In the genomic region with DNA sequence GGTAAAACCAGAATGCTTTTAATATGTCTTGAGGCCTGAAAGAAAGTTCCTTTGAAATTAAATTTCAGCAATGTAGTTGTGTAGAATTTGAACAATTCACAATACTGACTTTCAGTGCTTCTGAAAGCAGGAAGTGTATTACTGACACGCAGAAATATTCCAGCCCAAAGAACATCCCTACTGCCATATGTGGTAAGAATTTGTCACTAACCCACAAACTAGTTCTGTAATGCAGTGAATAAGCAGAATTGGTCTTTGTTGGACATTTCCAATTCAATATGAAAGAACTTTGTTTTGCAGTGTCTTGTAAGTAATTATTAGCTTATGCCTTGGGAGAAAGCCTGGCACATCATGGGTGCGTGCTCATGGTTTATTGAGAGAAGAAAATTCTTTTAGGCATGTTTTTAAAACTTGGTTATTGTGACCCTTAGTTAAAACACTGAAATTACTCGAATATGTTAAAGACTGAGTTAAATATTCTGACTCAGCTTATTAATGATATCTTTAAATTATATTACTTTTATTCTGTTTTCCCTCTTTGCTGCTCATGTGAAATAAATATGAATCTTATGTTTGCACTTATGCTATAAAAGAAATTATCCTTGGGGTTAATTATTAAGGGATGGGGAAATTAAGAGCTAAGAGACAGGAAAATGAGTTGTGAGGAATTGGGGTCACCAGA, we compare ENCODE assay signal across 10 cellular contexts. TPM values are rescaled to one million over a fixed set of nuclear protein-coding genes. Genes with fewer than 3 reads are reported as not detected.
DNase-seq lines count a peak whose midpoint lies in the region; ATAC-seq and TF ChIP-seq lines count a peak whose summit lies in the region.
"Had no signal": no experiment of that assay in that cellular context is flagged by ENCODE, and none has a peak within 500 bp of the region (broad histone marks: within the 10 kb centered on the region; RNA-seq: fewer than 3 reads in every experiment).

No MANE protein-coding gene starts in this region.

- H3K4me3 ChIP-seq in heart left ventricle (no peak overlapping the region), SJSA1 (no peak overlapping the region), right cardiac atrium (ENCODE audit: low read length) (no peak overlapping the region), upper lobe of right lung (no peak overlapping the region)

- TF ChIP-seq CTCF in heart left ventricle (IDR thresholded peaks at IDR 0.05) (no peak), upper lobe of right lung (IDR thresholded peaks at IDR 0.05) (no peak)

- DNase-seq in heart left ventricle (no peak), cardiac septum (ENCODE audit: low spot score) (no peak), SJSA1 (ENCODE audit: low read depth in 1 of 2, low spot score in 2 of 2) (peak in 1 of 2 experiments; percentile 59), right cardiac atrium (no peak), upper lobe of right lung (no peak), KG1 (lab: John Stamatoyannopoulos, UW) (no peak)
- DNase-seq: C1 segment of cervical spinal cord, glutamatergic neuron had no signal

- H3K36me3 ChIP-seq in heart left ventricle (peaks cover 0 to 52% (median 39%) of the 10 kb centered on the region in 9 donors), SJSA1 (peaks cover 38% of the 10 kb centered on the region), upper lobe of right lung (peaks cover 46% of the 10 kb centered on the region)

- no peak for TF ChIP-seq POLR2A in heart left ventricle (IDR thresholded peaks at IDR 0.05)

- WGBS in heart left ventricle, 4 donors: 72 to 78% (median 76%) methylated on average over 3 of the region's 3 CpGs
- WGBS in right cardiac atrium: 74% methylated on average over 3 of the region's 3 CpGs

- no peaks in the 10 kb centered on the region for H3K9me3 ChIP-seq in heart left ventricle
- H3K9me3 ChIP-seq in SJSA1 (replicated peaks): no peaks in the 10 kb centered on the region
- no peaks in the 10 kb centered on the region for H3K9me3 ChIP-seq in right cardiac atrium (ENCODE audit: control insufficient read depth, low read length)
- H3K9me3 ChIP-seq in upper lobe of right lung: no peaks in the 10 kb centered on the region

- H3K27me3 ChIP-seq in heart left ventricle: no peaks in the 10 kb centered on the region
- H3K27me3 ChIP-seq in SJSA1 (replicated peaks): no peaks in the 10 kb centered on the region
- H3K27me3 ChIP-seq in right cardiac atrium (ENCODE audit: control insufficient read depth, insufficient read depth): no peaks in the 10 kb centered on the region
- H3K27me3 ChIP-seq in upper lobe of right lung: no peaks in the 10 kb centered on the region

- intact Hi-C loops in heart left ventricle (cut with DNase I) (loop anchor here in 1 of 10 donors (5.0 kb wide), 1 partner anchor 33 kb away; a partner anchor contains a TSS), cardiac septum (cut with DNase I) (no loop called here), right cardiac atrium (cut with DNase I) (no loop called here), upper lobe of right lung (cut with DNase I) (no loop called here)

- ATAC-seq in heart left ventricle: peak in 3 of 4 donors; percentile 53 to 73 (median 68)
- peak; percentile 45 to 60 for ATAC-seq in right cardiac atrium
- peak; percentile 80 for ATAC-seq in upper lobe of right lung
- no peak for ATAC-seq in HG02870 (IDR thresholded peaks at IDR 0.05; ENCODE audit: unreplicated experiment)
- ATAC-seq in GM19452 (IDR thresholded peaks at IDR 0.05; ENCODE audit: unreplicated experiment): no peak

- H3K4me1 ChIP-seq in heart left ventricle (peaks cover 0 to 57% (median 15%) of the 10 kb centered on the region in 12 donors), SJSA1 (replicated peaks) (peaks cover 16% of the 10 kb centered on the region), right cardiac atrium (ENCODE audit: control insufficient read depth, insufficient read depth, low read length) (peaks cover 6% of the 10 kb centered on the region), upper lobe of right lung (peaks cover 40% of the 10 kb centered on the region)

- H3K27ac ChIP-seq in heart left ventricle (peak overlapping the region in 1 of 12 donors; percentile 76), SJSA1 (peak overlapping the region; percentile 69), right cardiac atrium (ENCODE audit: low read length) (no peak overlapping the region), upper lobe of right lung (no peak overlapping the region)

RNA-seq across cellular contexts. Expression of a gene that starts 33.4 kb away (rescaled TPM):
- total RNA-seq in heart left ventricle (10 to 100 TPM; 36.5 to 83.9 (median 42.0) TPM), cardiac septum (41.6 TPM), right cardiac atrium (10 to 100 TPM; 39.2 to 55.5 (median 50.0) TPM), upper lobe of right lung (149 TPM)
- polyA plus RNA-seq in heart left ventricle (10 to 100 TPM; 33.9 to 35.1 TPM), right cardiac atrium (32.5 TPM)
- total RNA-seq in SJSA1 (2014; rRNA removed; shearing (Covaris generic)): 24.7 and 34.8 TPM in 2 replicates

Comparison
In these comparisons a context has a peak if more than half of its experiments do, and no peak if none do; other contexts are left out.
1. ATAC-seq: peak in heart left ventricle (3 of 4), right cardiac atrium (2 of 2) and upper lobe of right lung (single experiment); none in HG02870 (single experiment) and GM19452 (single experiment).